In genomic region chr2:8657423-8658062, GRCh38 we compare ENCODE assay signal across 1 cellular context.
TF ChIP-seq lines count a peak whose summit lies in the region.

No MANE protein-coding gene starts in this region.

TF ChIP-seq in SK-N-SH treated with all-trans-retinoic acid at 6 μM for 48 hours, 23 proteins besides CTCF, POLR2A, EP300 and RAD21 (continued from another document):
- TF ChIP-seq BACH2 (CRISPR knock-in tag; IDR thresholded peaks at IDR 0.05; ENCODE audit: borderline replicate concordance) (no peak), ZNF70 (CRISPR knock-in tag; IDR thresholded peaks at IDR 0.05) (no peak)
